ENCODE assay signal across 1 cellular context in genomic region chr4:12409507-12410190, GRCh38.
TF ChIP-seq lines count a peak whose summit lies in the region.

No MANE protein-coding gene starts in this region.

TF ChIP-seq in GM23338, 12 proteins besides CTCF, POLR2A, EP300 and RAD21 (continued from another document):
- TF ChIP-seq ZNF462 (CRISPR knock-in tag; IDR thresholded peaks at IDR 0.05), result no peak
